ENCODE assay signal across 16 cellular contexts in genomic region chr12:112357214-112357613, GRCh38. TPM values are rescaled to one million over a fixed set of nuclear protein-coding genes. Genes with fewer than 3 reads are reported as not detected.
DNase-seq lines count a peak whose midpoint lies in the region; ATAC-seq, FAIRE-seq and TF ChIP-seq lines count a peak whose summit lies in the region.
"Had no signal": no experiment of that assay in that cellular context is flagged by ENCODE, and none has a peak within 500 bp of the region (broad histone marks: within the 10 kb centered on the region; RNA-seq: fewer than 3 reads in every experiment).

No MANE protein-coding gene starts in this region.

- no peak overlapping the region for H2AK5ac ChIP-seq in mesendoderm (ENCODE audit: low read length)

- BruUV-seq in K562 (replicated peaks; lab: Mats Ljungman, UMichigan), result no TSS peak

- no peaks in the 10 kb centered on the region for H3K79me1 ChIP-seq in mesendoderm (ENCODE audit: low read length)

- no peak overlapping the region; a peak in 1 of 4 replicates for H3K9ac ChIP-seq in K562 (ENCODE audit: insufficient read depth in 1 of 2, low read depth in 2 of 2, low read length in 2 of 2)
- H3K9ac ChIP-seq in mesendoderm (ENCODE audit: low read length), result no peak overlapping the region
- H3K9ac ChIP-seq: BLaER1 had no signal

- no peak for TF ChIP-seq CTCF in activated CD8-positive, alpha-beta T cell treated with anti-CD3 and anti-CD28 coated beads for 36 hours (IDR thresholded peaks at IDR 0.05)
- TF ChIP-seq CTCF in K562 (IDR thresholded peaks at IDR 0.05 in 2 of 3, conservative IDR thresholded peaks at IDR 0.05 in 1 of 3; ENCODE audit: insufficient read depth in 2 of 3, low read depth in 1 of 3, low read length in 3 of 3) (no peak), psoas muscle (IDR thresholded peaks at IDR 0.05) (no peak)

- H3K79me2 ChIP-seq in K562 (ENCODE audit: control insufficient read depth, insufficient read depth, low read length), result peaks cover 50% of the 10 kb centered on the region
- H3K79me2 ChIP-seq in mesendoderm (ENCODE audit: control insufficient read depth, insufficient read depth, low read length), result peaks cover 1% of the 10 kb centered on the region

- no peak overlapping the region for H3K56ac ChIP-seq in mesendoderm (ENCODE audit: low read length)

- H3K4me3 ChIP-seq in K562, result no peak overlapping the region
- no peak overlapping the region for H3K4me3 ChIP-seq in mesendoderm (ENCODE audit: low read length)
- no peak overlapping the region for H3K4me3 ChIP-seq in psoas muscle
- H3K4me3 ChIP-seq: BLaER1, GM12878 had no signal

- H3K4me3 Mint-ChIP-seq in activated CD8-positive, alpha-beta T cell treated with anti-CD3 and anti-CD28 coated beads for 36 hours, result no peak overlapping the region
- H3K4me3 Mint-ChIP-seq in activated CD8-positive, alpha-beta T cell treated with anti-CD3 and anti-CD28 coated beads, Interleukin-2, amount 10 ng/mL, durations not matched to agents 7 days and 5 days, result no peak overlapping the region
- H3K4me3 Mint-ChIP-seq: CD8-positive, alpha-beta memory T cell; H9 had no signal

- no peak overlapping the region for H4K5ac ChIP-seq in mesendoderm (ENCODE audit: low read length)

- TF ChIP-seq RAD21 in K562 (CRISPR knock-in tag; conservative IDR thresholded peaks at IDR 0.05 in 1 of 2, IDR thresholded peaks at IDR 0.05 in 1 of 2), result no peak

- H2AFZ ChIP-seq in K562 (ENCODE audit: low read depth, low read length), result no peak overlapping the region

- CTCF ChIA-PET in activated CD8-positive, alpha-beta T cell treated with anti-CD3 and anti-CD28 coated beads for 36 hours (lab: Charles Lee), result interaction anchor here (0.9 to 1.6 kb wide), 3 partner anchors 10 to 16 kb away, joined by 3 to 4 read pairs (median 3); no protein-coding TSS in a partner anchor
- CTCF ChIA-PET in activated CD8-positive, alpha-beta T cell treated with anti-CD3 and anti-CD28 coated beads, Interleukin-2, amount 10 ng/mL, durations not matched to agents 7 days and 5 days (lab: Charles Lee), result no interaction called here
- CTCF ChIA-PET in K562 (lab: Yijun Ruan, JAX; ENCODE audit: low intra/inter-chr PET ratio), result no interaction called here

- peaks cover 10% of the 10 kb centered on the region for H3K4me1 Mint-ChIP-seq in activated CD8-positive, alpha-beta T cell treated with anti-CD3 and anti-CD28 coated beads for 36 hours (ENCODE audit: low read depth)
- H3K4me1 Mint-ChIP-seq in activated CD8-positive, alpha-beta T cell treated with anti-CD3 and anti-CD28 coated beads, Interleukin-2, amount 10 ng/mL, durations not matched to agents 7 days and 5 days (ENCODE audit: low read depth), result peaks cover 5% of the 10 kb centered on the region

- no peaks in the 10 kb centered on the region for H3K9me3 ChIP-seq in K562 (replicated peaks; ENCODE audit: control insufficient read depth, insufficient read depth, low read depth, low read length)
- no peaks in the 10 kb centered on the region for H3K9me3 ChIP-seq in psoas muscle
- H3K9me3 ChIP-seq: BLaER1, Caco-2 had no signal

- H3K27me3 ChIP-seq in K562 (ENCODE audit: control insufficient read depth in 2 of 2, insufficient read depth in 2 of 2, low read length in 2 of 2) (no peaks in the 10 kb centered on the region), mesendoderm (ENCODE audit: insufficient read depth, low read length, poor library complexity) (no peaks in the 10 kb centered on the region), psoas muscle (ENCODE audit: insufficient read depth in 3 of 3, low read length in 2 of 3) (no peaks in the 10 kb centered on the region)
- H3K27me3 ChIP-seq: BLaER1 had no signal

- no peaks in the 10 kb centered on the region for H3K36me3 Mint-ChIP-seq in activated CD8-positive, alpha-beta T cell treated with anti-CD3 and anti-CD28 coated beads for 36 hours (ENCODE audit: low read depth)
- no peaks in the 10 kb centered on the region for H3K36me3 Mint-ChIP-seq in activated CD8-positive, alpha-beta T cell treated with anti-CD3 and anti-CD28 coated beads, Interleukin-2, amount 10 ng/mL, durations not matched to agents 7 days and 5 days (ENCODE audit: low read depth)

- no peak for FAIRE-seq in K562 (lab: Jason Lieb, UNC)
- FAIRE-seq: GM12878, GM18507 had no signal

- no peak for ATAC-seq in activated CD8-positive, alpha-beta T cell treated with anti-CD3 and anti-CD28 coated beads for 36 hours
- ATAC-seq in activated CD8-positive, alpha-beta T cell treated with anti-CD3 and anti-CD28 coated beads, Interleukin-2, amount 10 ng/mL, durations not matched to agents 7 days and 5 days, result no peak
- ATAC-seq in K562 (peak; percentile 63), psoas muscle (no peak)
- ATAC-seq: GM12878 had no signal

- peak overlapping the region; percentile 13 for H3K4me2 ChIP-seq in K562 (ENCODE audit: insufficient read depth, low read length)
- H3K4me2 ChIP-seq in mesendoderm (ENCODE audit: low read length), result no peak overlapping the region
- H3K4me2 ChIP-seq: BLaER1 had no signal

- H4K8ac ChIP-seq in mesendoderm (ENCODE audit: low read depth, low read length), result no peak overlapping the region

- H3K23ac ChIP-seq in mesendoderm (ENCODE audit: low read length), result no peak overlapping the region

- TF ChIP-seq POLR2A in K562 (conservative IDR thresholded peaks at IDR 0.05), result no peak

- H3K18ac ChIP-seq in mesendoderm (ENCODE audit: low read length), result no peak overlapping the region

- no peaks in the 10 kb centered on the region for H3K9me3 Mint-ChIP-seq in activated CD8-positive, alpha-beta T cell treated with anti-CD3 and anti-CD28 coated beads for 36 hours
- H3K9me3 Mint-ChIP-seq in activated CD8-positive, alpha-beta T cell treated with anti-CD3 and anti-CD28 coated beads, Interleukin-2, amount 10 ng/mL, durations not matched to agents 7 days and 5 days (ENCODE audit: insufficient read depth), result no peaks in the 10 kb centered on the region
- H3K9me3 Mint-ChIP-seq: CD8-positive, alpha-beta memory T cell; H9; IgD-negative memory B cell had no signal

- in situ Hi-C loops in K562 (cut with MboI), result no loop called here

- no peak overlapping the region for H2BK15ac ChIP-seq in mesendoderm (replicated peaks; ENCODE audit: low read depth)

- no peaks in the 10 kb centered on the region for H3K9me1 ChIP-seq in K562 (ENCODE audit: control insufficient read depth, insufficient read depth, low read length)

- no peak for DNase-seq in activated CD8-positive, alpha-beta T cell treated with anti-CD3 and anti-CD28 coated beads for 36 hours
- DNase-seq in activated CD8-positive, alpha-beta T cell treated with anti-CD3 and anti-CD28 coated beads, Interleukin-2, amount 10 ng/mL, durations not matched to agents 7 days and 5 days, result no peak
- DNase-seq in K562 (ENCODE audit: extremely low read depth in 1 of 4, low spot score in 3 of 4) (peak in 1 of 4 experiments; percentile 34), mesendoderm (peak; percentile 47), psoas muscle (no peak), EL (no peak)
- no peak for DNase-seq in activated naive CD4-positive, alpha-beta T cell (lab: John Stamatoyannopoulos, UW)
- DNase-seq: Caco-2; CD8-positive, alpha-beta memory T cell; GOT3; H9 had no signal

- peak overlapping the region; percentile 57 for H3K27ac Mint-ChIP-seq in activated CD8-positive, alpha-beta T cell treated with anti-CD3 and anti-CD28 coated beads for 36 hours
- H3K27ac Mint-ChIP-seq in activated CD8-positive, alpha-beta T cell treated with anti-CD3 and anti-CD28 coated beads, Interleukin-2, amount 10 ng/mL, durations not matched to agents 7 days and 5 days, result no peak overlapping the region
- H3K27ac Mint-ChIP-seq: IgD-negative memory B cell had no signal

- H3K36me3 ChIP-seq in K562 (ENCODE audit: control insufficient read depth, insufficient read depth, low read length) (no peaks in the 10 kb centered on the region), mesendoderm (ENCODE audit: control insufficient read depth, insufficient read depth, low read length) (no peaks in the 10 kb centered on the region), psoas muscle (ENCODE audit: insufficient read depth in 1 of 2, low read depth in 1 of 2) (no peaks in the 10 kb centered on the region)

- POLR2A ChIA-PET in activated CD8-positive, alpha-beta T cell treated with anti-CD3 and anti-CD28 coated beads for 36 hours (lab: Charles Lee), result no interaction called here
- POLR2A ChIA-PET in activated CD8-positive, alpha-beta T cell treated with anti-CD3 and anti-CD28 coated beads, Interleukin-2, amount 10 ng/mL, durations not matched to agents 7 days and 5 days (lab: Charles Lee), result no interaction called here
- POLR2A ChIA-PET in K562 (lab: Yijun Ruan, JAX), result interaction anchor here (0.6 to 1.1 kb wide), 4 partner anchors 11 to 54 kb away, joined by 3 to 4 read pairs (median 3); no protein-coding TSS in a partner anchor

- 0 out of 2 replicates have a peak, but pooled peaks cover under 1% of the 10 kb centered on the region for H4K20me1 ChIP-seq in K562 (replicated peaks; ENCODE audit: control insufficient read depth, insufficient read depth, low read length)

- WGBS in K562 (ENCODE audit: insufficient coverage, low coverage, missing lambda C conversion rate), result 0% methylated on average over 2 of the region's 2 CpGs
- WGBS in mesendoderm (ENCODE audit: extremely low coverage, insufficient coverage, low lambda C conversion rate), result no CpG with 5 or more reads among the region's 2 CpGs
- 76 to 84% (median 84%) methylated on average over 2 of the region's 2 CpGs for WGBS in psoas muscle, 3 donors

- H3K27ac ChIP-seq in K562 (ENCODE audit: extremely low read depth, low read depth, low read length) (peak overlapping the region; percentile 33; the same call in 2 of the 3 replicates), mesendoderm (ENCODE audit: low read depth, low read length) (no peak overlapping the region), psoas muscle (no peak overlapping the region)
- H3K27ac ChIP-seq: 22Rv1, BLaER1 had no signal

- intact Hi-C loops in activated CD8-positive, alpha-beta T cell treated with anti-CD3 and anti-CD28 coated beads for 36 hours (cut with micrococcal nuclease), result no loop called here
- intact Hi-C loops in K562 (cut with micrococcal nuclease) (no loop called here), psoas muscle (cut with DNase I) (no loop called here)

- H2BK5ac ChIP-seq in mesendoderm (ENCODE audit: low read length), result no peak overlapping the region

- no peak overlapping the region for H3K4ac ChIP-seq in mesendoderm (ENCODE audit: low read depth, low read length)

- H3K4me1 ChIP-seq in K562 (replicated peaks in 1 of 2; ENCODE audit: control insufficient read depth in 2 of 2, insufficient read depth in 2 of 2, low read length in 2 of 2) (peaks cover 26 to 36% of the 10 kb centered on the region in 2 experiments; a peak in 4 of 5 replicates), mesendoderm (ENCODE audit: control insufficient read depth, low read depth, low read length) (no peaks in the 10 kb centered on the region), psoas muscle (peaks cover 7% of the 10 kb centered on the region)
- H3K4me1 ChIP-seq: Caco-2 had no signal

- TF ChIP-seq EP300 in K562 (IDR thresholded peaks at IDR 0.05; ENCODE audit: low read length), result no peak

- H3K27me3 Mint-ChIP-seq in activated CD8-positive, alpha-beta T cell treated with anti-CD3 and anti-CD28 coated beads for 36 hours, result no peaks in the 10 kb centered on the region
- H3K27me3 Mint-ChIP-seq in activated CD8-positive, alpha-beta T cell treated with anti-CD3 and anti-CD28 coated beads, Interleukin-2, amount 10 ng/mL, durations not matched to agents 7 days and 5 days (ENCODE audit: low read depth), result no peaks in the 10 kb centered on the region
- H3K27me3 Mint-ChIP-seq: CD8-positive, alpha-beta memory T cell; IgD-negative memory B cell had no signal

- no peak overlapping the region for H2BK120ac ChIP-seq in mesendoderm (ENCODE audit: low read depth, low read length)

RNA-seq across cellular contexts. Expression of gene HECTD4, which starts 25.0 kb away (rescaled TPM):
- total RNA-seq in activated CD8-positive, alpha-beta T cell treated with anti-CD3 and anti-CD28 coated beads for 36 hours, result 10 to 100 TPM; 18.2 to 22.6 TPM
- total RNA-seq in activated CD8-positive, alpha-beta T cell treated with anti-CD3 and anti-CD28 coated beads, Interleukin-2, amount 10 ng/mL, durations not matched to agents 7 days and 5 days, result 10 to 100 TPM; 39.3 to 47.8 TPM
- 228 and 304 TPM in 2 replicates for total RNA-seq in K562 (2011; cell fraction: chromatin; rRNA removed; ENCODE audit: low replicate concordance)
- 113 and 121 TPM in 2 replicates for total RNA-seq in K562 (2011; cell fraction: nucleolus; rRNA removed)
- total RNA-seq in K562 (2011; cell fraction: nucleoplasm; rRNA removed), result 142 and 162 TPM in 2 replicates
- total RNA-seq in K562 (2014; rRNA removed) (8.4 and 12.5 TPM in 2 replicates), K562 (2014; rRNA removed; fragmentation: Illumina TruSeq; extraction: Trizol) (13.5 and 15.0 TPM in 2 replicates), K562 (2015; rRNA removed; fragmentation: Illumina TruSeq; extraction: Trizol) (15.6 and 17.3 TPM in 2 replicates), K562 (2021) (25.2 and 33.3 TPM in 2 replicates), psoas muscle (10 to 100 TPM; 14.6 to 22.8 (median 18.4) TPM)
- polyA plus RNA-seq in K562 (2011; rRNA removed) (11.0 and 16.1 TPM in 2 replicates), K562 (2014; fragmentation: Illumina TruSeq; extraction: Trizol) (13.6 and 14.6 TPM in 2 replicates), K562 (2014; fragmentation: Nextera tagmentation; extraction: Ambion mirVana) (1 to 10 TPM; 3.5 to 4.5 TPM), K562 (2014; rRNA removed) (11.5 and 14.7 TPM in 2 replicates), psoas muscle (10 to 100 TPM in 1 of 3 donors, 1 to 10 TPM in 2; 2.1 to 12.0 (median 5.0) TPM)
- 6.2 and 6.6 TPM in 2 replicates for polyA plus RNA-seq in K562 (2011; cell fraction: cytosol; rRNA removed)
- 57.5 and 62.2 TPM in 2 replicates for polyA plus RNA-seq in K562 (2011; cell fraction: nucleus; rRNA removed)
- polyA plus RNA-seq in K562 (2012), result 17.5 and 22.3 TPM in 2 replicates
- polyA minus RNA-seq in K562 (2011; rRNA and poly(A)+ RNA removed), result 56.9 and 62.2 TPM in 2 replicates
- polyA minus RNA-seq in K562 (2011; cell fraction: cytosol; rRNA and poly(A)+ RNA removed), result 24.2 and 31.3 TPM in 2 replicates
- 47.9 and 93.0 TPM in 2 replicates for polyA minus RNA-seq in K562 (2011; cell fraction: nucleus; rRNA and poly(A)+ RNA removed)
- 6.3 TPM for polyA plus RNA-seq in mesendoderm (2013, experiment 1 of 2)
- 5.5 TPM for polyA plus RNA-seq in mesendoderm (2013, experiment 2 of 2)

RNA-seq across cellular contexts. Expression of gene RPL6, which starts 52.2 kb away (rescaled TPM):
- total RNA-seq in activated CD8-positive, alpha-beta T cell treated with anti-CD3 and anti-CD28 coated beads for 36 hours, result 1,000 to 10,000 TPM; 1,954 to 1,972 TPM
- 1,000 to 10,000 TPM; 1,104 to 1,130 TPM for total RNA-seq in activated CD8-positive, alpha-beta T cell treated with anti-CD3 and anti-CD28 coated beads, Interleukin-2, amount 10 ng/mL, durations not matched to agents 7 days and 5 days
- total RNA-seq in K562 (2011; cell fraction: chromatin; rRNA removed; ENCODE audit: low replicate concordance), result 348 and 589 TPM in 2 replicates
- 314 and 317 TPM in 2 replicates for total RNA-seq in K562 (2011; cell fraction: nucleolus; rRNA removed)
- 537 and 721 TPM in 2 replicates for total RNA-seq in K562 (2011; cell fraction: nucleoplasm; rRNA removed)
- total RNA-seq in K562 (2014; rRNA removed), result 1,529 and 1,811 TPM in 2 replicates
- total RNA-seq in K562 (2014; rRNA removed; fragmentation: Illumina TruSeq; extraction: Trizol), result 3,099 and 3,427 TPM in 2 replicates
- total RNA-seq in K562 (2015; rRNA removed; fragmentation: Illumina TruSeq; extraction: Trizol), result 2,718 and 2,856 TPM in 2 replicates
- 1,959 and 2,095 TPM in 2 replicates for total RNA-seq in K562 (2021)
- polyA plus RNA-seq in K562 (2011; rRNA removed), result 2,667 and 2,691 TPM in 2 replicates
- 1,053 and 1,467 TPM in 2 replicates for polyA plus RNA-seq in K562 (2011; cell fraction: cytosol; rRNA removed)
- 536 and 802 TPM in 2 replicates for polyA plus RNA-seq in K562 (2011; cell fraction: nucleus; rRNA removed)
- polyA plus RNA-seq in K562 (2012), result 2,256 and 2,883 TPM in 2 replicates
- polyA plus RNA-seq in K562 (2014; fragmentation: Illumina TruSeq; extraction: Trizol), result 2,543 and 3,103 TPM in 2 replicates
- polyA plus RNA-seq in K562 (2014; fragmentation: Nextera tagmentation; extraction: Ambion mirVana), result 1,000 to 10,000 TPM; 1,519 to 1,617 TPM
- 2,156 and 2,396 TPM in 2 replicates for polyA plus RNA-seq in K562 (2014; rRNA removed)
- polyA minus RNA-seq in K562 (2011; rRNA and poly(A)+ RNA removed), result 731 and 844 TPM in 2 replicates
- polyA minus RNA-seq in K562 (2011; cell fraction: cytosol; rRNA and poly(A)+ RNA removed), result 462 and 473 TPM in 2 replicates
- 140 and 278 TPM in 2 replicates for polyA minus RNA-seq in K562 (2011; cell fraction: nucleus; rRNA and poly(A)+ RNA removed)
- 2,306 TPM for polyA plus RNA-seq in mesendoderm (2013, experiment 1 of 2)
- polyA plus RNA-seq in mesendoderm (2013, experiment 2 of 2), result 2,338 TPM
- 100 to 1,000 TPM; 743 to 889 (median 828) TPM for total RNA-seq in psoas muscle
- polyA plus RNA-seq in psoas muscle, result 1,000 to 10,000 TPM; 1,575 to 1,983 (median 1,717) TPM
